Comparison of ENCODE assay signal across 5 cellular contexts in genomic region chr11:82832983-82833382, GRCh38.
"Had no signal": no experiment of that assay in that cellular context is flagged by ENCODE, and none has a peak within 500 bp of the region (broad histone marks: within the 10 kb centered on the region; RNA-seq: fewer than 3 reads in every experiment).

No MANE protein-coding gene starts in this region.

- DNase-seq: GM23248, GOT3, H9, HCEC 1CT, IMR-90 had no signal
